In genomic region chr2:63977904-63978303, GRCh38 we compare ENCODE assay signal across 10 cellular contexts. TPM values are rescaled to one million over a fixed set of nuclear protein-coding genes. Genes with fewer than 3 reads are reported as not detected.
DNase-seq lines count a peak whose midpoint lies in the region; ATAC-seq and TF ChIP-seq lines count a peak whose summit lies in the region.
"Had no signal": no experiment of that assay in that cellular context is flagged by ENCODE, and none has a peak within 500 bp of the region (broad histone marks: within the 10 kb centered on the region; RNA-seq: fewer than 3 reads in every experiment).

No MANE protein-coding gene starts in this region.

- no peak overlapping the region for H2AFZ ChIP-seq in KMS-11 (ENCODE audit: low read depth)
- H2AFZ ChIP-seq: parathyroid adenoma had no signal

- DNase-seq in naive thymus-derived CD4-positive, alpha-beta T cell, result peak in 5 of 9 donors; percentile 9 to 25 (median 15)
- DNase-seq in SHP77 (lab: John Stamatoyannopoulos, UW), result no peak
- DNase-seq in inferior parietal cortex (ENCODE audit: extremely low spot score), result no peak
- DNase-seq in SW 1271 (lab: John Stamatoyannopoulos, UW), result no peak
- DNase-seq: NK-92 treated with Interleukin-12 subunit alpha and Interleukin-12 subunit beta, amount 100 ng/mL, for 24 hours had no signal

- H3K9ac ChIP-seq in KMS-11, result peak overlapping the region; percentile 56
- H3K9ac ChIP-seq: parathyroid adenoma had no signal

- peaks cover 52% of the 10 kb centered on the region for H3K4me1 ChIP-seq in KMS-11 (ENCODE audit: low read depth, poor library complexity, severe bottlenecking)
- peaks cover 5 to 8% of the 10 kb centered on the region in 2 donors for H3K4me1 ChIP-seq in naive thymus-derived CD4-positive, alpha-beta T cell (ENCODE audit: control insufficient read depth in 2 of 2, insufficient read depth in 2 of 2, low read length in 2 of 2)
- H3K4me1 ChIP-seq: parathyroid adenoma had no signal

- peak overlapping the region; percentile 58 for H3K4me2 ChIP-seq in KMS-11

- POLR2A ChIA-PET in naive thymus-derived CD4-positive, alpha-beta T cell (lab: Charles Lee), result interaction anchor here (0.8 kb wide), 1 partner anchor 684 kb away, joined by 3 read pairs; no protein-coding TSS in a partner anchor

- ATAC-seq in GM19023 (IDR thresholded peaks at IDR 0.05; ENCODE audit: unreplicated experiment) (peak; percentile 93), GM21786 (IDR thresholded peaks at IDR 0.05; ENCODE audit: unreplicated experiment) (peak; percentile 91), GM19463 (IDR thresholded peaks at IDR 0.05; ENCODE audit: unreplicated experiment) (no peak)
- peak; percentile 57 for ATAC-seq in naive thymus-derived CD4-positive, alpha-beta T cell

- no peaks in the 10 kb centered on the region for H3K27me3 Mint-ChIP-seq in naive thymus-derived CD4-positive, alpha-beta T cell

- H3K4me3 Mint-ChIP-seq in naive thymus-derived CD4-positive, alpha-beta T cell, result peak overlapping the region in 9 of 10 donors; percentile 1 to 55 (median 36)

- H3K79me2 ChIP-seq in KMS-11 (ENCODE audit: insufficient read depth, low read depth), result no peaks in the 10 kb centered on the region
- H3K79me2 ChIP-seq: parathyroid adenoma had no signal

- peak overlapping the region; percentile 85 for H3K4me3 ChIP-seq in KMS-11 (IDR thresholded peaks at IDR 0.05; ENCODE audit: insufficient read depth, low read depth, low read length)
- H3K4me3 ChIP-seq in naive thymus-derived CD4-positive, alpha-beta T cell (ENCODE audit: low read length), result no peak overlapping the region

- CTCF ChIA-PET in naive thymus-derived CD4-positive, alpha-beta T cell (lab: Charles Lee), result interaction anchor here (1.3 kb wide), 1 partner anchor 353 kb away, joined by 3 read pairs; no protein-coding TSS in a partner anchor

- no peaks in the 10 kb centered on the region for H4K20me1 ChIP-seq in KMS-11 (ENCODE audit: insufficient read depth)

- H3K9me3 Mint-ChIP-seq in naive thymus-derived CD4-positive, alpha-beta T cell, result no peaks in the 10 kb centered on the region

- no peak for TF ChIP-seq CTCF in KMS-11 (conservative IDR thresholded peaks at IDR 0.05; ENCODE audit: low read depth, low read length)

- peak overlapping the region; percentile 88 for H3K27ac ChIP-seq in KMS-11
- no peak overlapping the region for H3K27ac ChIP-seq in naive thymus-derived CD4-positive, alpha-beta T cell (ENCODE audit: low read depth, low read length)
- H3K27ac ChIP-seq: parathyroid adenoma had no signal

- intact Hi-C loops in naive thymus-derived CD4-positive, alpha-beta T cell (cut with micrococcal nuclease), result loop anchor here in 1 of 2 donors (5.0 kb wide), 2 partner anchors 39 to 59 kb away; partner anchors contain the start of gene VPS54

- H3K9me3 ChIP-seq in naive thymus-derived CD4-positive, alpha-beta T cell (ENCODE audit: control insufficient read depth in 2 of 3, low read length in 3 of 3), result no peaks in the 10 kb centered on the region

- H3K27ac Mint-ChIP-seq in naive thymus-derived CD4-positive, alpha-beta T cell, result peak overlapping the region; percentile 11 to 75 (median 62)

- H3K36me3 ChIP-seq in KMS-11 (ENCODE audit: insufficient read depth), result no peaks in the 10 kb centered on the region; the same call in 1 of the 2 replicates
- H3K36me3 ChIP-seq in naive thymus-derived CD4-positive, alpha-beta T cell (ENCODE audit: control insufficient read depth in 2 of 3, insufficient read depth in 3 of 3, low read length in 3 of 3), result no peaks in the 10 kb centered on the region

- H3K4me1 Mint-ChIP-seq in naive thymus-derived CD4-positive, alpha-beta T cell, result peaks cover 7 to 36% (median 31%) of the 10 kb centered on the region in 7 donors

- H3K27me3 ChIP-seq in KMS-11 (ENCODE audit: insufficient read depth, low read depth), result no peaks in the 10 kb centered on the region
- no peaks in the 10 kb centered on the region for H3K27me3 ChIP-seq in naive thymus-derived CD4-positive, alpha-beta T cell (ENCODE audit: control insufficient read depth in 2 of 2, insufficient read depth in 2 of 2, low read length in 2 of 2)

- H3K36me3 Mint-ChIP-seq in naive thymus-derived CD4-positive, alpha-beta T cell, result peaks cover 10 to 51% (median 35%) of the 10 kb centered on the region in 5 donors

RNA-seq across cellular contexts. Expression of gene VPS54, which starts 41.3 kb away (rescaled TPM):
- total RNA-seq in naive thymus-derived CD4-positive, alpha-beta T cell, result 10 to 100 TPM; 13.2 to 20.8 (median 15.6) TPM
- polyA plus RNA-seq in naive thymus-derived CD4-positive, alpha-beta T cell, result 10 to 100 TPM in 1 of 2 donors, 1 to 10 TPM in 1; 4.5 to 11.4 TPM

Comparison
In these comparisons a context has a peak if more than half of its experiments do, and no peak if none do; other contexts are left out.
1. DNase-seq: peak in naive thymus-derived CD4-positive, alpha-beta T cell (5 of 9); none in SHP77 (0 of 2), inferior parietal cortex (single experiment) and SW 1271 (0 of 2).